ENCODE assay signal across 22 cellular contexts in the genomic region with DNA sequence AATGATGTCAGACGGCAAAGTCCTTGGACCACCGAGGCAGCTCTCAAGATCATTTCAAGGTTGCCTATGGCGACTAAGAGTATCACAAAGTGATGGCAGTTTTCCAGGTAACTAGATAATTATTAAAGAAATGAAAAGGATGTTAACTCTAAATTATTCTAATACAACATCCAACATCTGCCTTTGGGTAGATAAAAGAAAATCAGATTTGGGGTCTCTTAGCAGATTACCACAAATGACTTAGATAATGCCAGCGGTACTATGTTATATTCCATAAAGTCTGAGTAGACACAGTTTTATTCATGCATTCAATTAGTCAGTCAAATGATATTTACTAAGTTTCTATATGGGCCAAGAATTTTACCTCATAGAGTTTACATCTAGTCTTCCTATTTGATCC.
"Had no signal": no experiment of that assay in that cellular context is flagged by ENCODE, and none has a peak within 500 bp of the region (broad histone marks: within the 10 kb centered on the region; RNA-seq: fewer than 3 reads in every experiment).

No MANE protein-coding gene starts in this region.

- H3K9me3 ChIP-seq: mucosa of descending colon, prostate gland, right atrium auricular region, suprapubic skin, transverse colon had no signal

- H3K27ac ChIP-seq: dorsolateral prefrontal cortex, prostate gland, right atrium auricular region, suprapubic skin, transverse colon had no signal

- DNase-seq: cerebellar nuclear complex; dorsolateral prefrontal cortex; effector CD4-positive, alpha-beta T cell; head of caudate nucleus; kidney; mucosa of descending colon; naive thymus-derived CD4-positive, alpha-beta T cell; nephron progenitor cell; stimulated activated CD4-positive, alpha-beta T cell treated with anti-CD3 and anti-CD28 coated beads, Interleukin-12 subunit alpha, Interleukin-12 subunit beta, amount 100 ng/mL, for 4 hours; stimulated activated CD4-positive, alpha-beta T cell treated with anti-CD3 and anti-CD28 coated beads, Interleukin-1b, Interleukin-23, amount 100 ng/mL, for 48 hours; stimulated activated CD4-positive, alpha-beta T cell treated with anti-CD3 and anti-CD28 coated beads, Interleukin-4, amount 100 ng/mL, for 1 hour; stimulated activated CD8-positive, alpha-beta memory T cell treated with anti-CD3 and anti-CD28 coated beads, Interleukin-4, amount 100 ng/mL, for 48 hours; stimulated activated naive CD4-positive, alpha-beta T cell; stimulated activated naive CD8-positive, alpha-beta T cell treated with anti-CD3 and anti-CD28 coated beads, Interleukin-15, amount 100 ng/mL, for 72 hours; transverse colon had no signal

- H3K27me3 ChIP-seq: dorsolateral prefrontal cortex, right atrium auricular region, suprapubic skin, transverse colon had no signal

- H3K36me3 ChIP-seq: prostate gland, right atrium auricular region, suprapubic skin, transverse colon had no signal

- ATAC-seq: left lobe of liver; mucosa of descending colon; naive thymus-derived CD4-positive, alpha-beta T cell; sciatic nerve; stimulated activated naive CD8-positive, alpha-beta T cell treated with anti-CD3 and anti-CD28 coated beads, Interleukin-15, amount 100 ng/mL, for 72 hours had no signal

- H3K4me2 ChIP-seq: smooth muscle cell had no signal

- H3K4me3 ChIP-seq: dorsolateral prefrontal cortex, lung, mucosa of descending colon, prostate gland, right atrium auricular region, smooth muscle cell, suprapubic skin, transverse colon had no signal

- H3K4me1 ChIP-seq: prostate gland, right atrium auricular region, suprapubic skin, transverse colon had no signal
